In the genomic region with DNA sequence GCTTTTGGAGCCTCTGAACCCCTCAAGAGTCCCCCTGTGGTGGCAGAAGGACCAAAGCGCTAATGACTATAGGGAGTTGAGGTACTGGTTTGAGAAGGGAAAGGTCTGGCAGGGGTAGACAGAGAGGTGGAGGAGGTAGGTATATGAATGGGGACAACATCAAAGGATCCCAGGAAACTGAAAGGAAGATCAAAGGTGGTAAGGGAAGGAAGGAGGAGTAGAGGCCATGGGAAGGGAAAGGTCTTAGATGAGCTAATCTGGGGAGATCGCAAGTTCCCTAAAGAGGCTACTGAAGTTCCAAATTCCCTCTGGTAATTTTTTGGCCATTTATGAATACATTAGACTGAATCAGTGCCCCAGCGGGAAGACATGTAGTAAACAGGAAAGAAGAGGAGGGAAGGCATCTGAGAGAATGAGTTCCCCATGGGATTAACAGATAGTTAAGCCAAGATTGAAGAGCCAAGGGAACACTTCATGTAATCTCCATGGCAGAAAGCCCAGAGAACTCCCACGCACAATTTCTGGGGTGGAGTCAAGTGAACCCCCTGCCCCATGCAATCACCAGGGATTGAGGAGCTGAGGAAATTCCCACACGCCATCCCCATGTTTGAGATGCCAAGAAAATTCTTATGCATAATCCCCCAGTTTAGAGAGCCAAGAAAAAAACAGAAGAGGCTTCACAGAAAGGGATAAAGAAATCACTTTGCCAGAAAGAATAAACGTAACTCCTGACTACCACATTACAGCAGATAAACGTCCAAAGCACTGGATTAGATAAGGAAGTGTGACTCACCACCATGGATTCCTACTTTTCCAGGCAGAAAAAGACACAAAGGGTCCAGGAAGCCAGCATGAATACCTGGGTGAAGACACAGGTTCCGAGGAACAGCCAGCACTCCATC, we compare ENCODE assay signal across 12 cellular contexts. TPM values are rescaled to one million over a fixed set of nuclear protein-coding genes. Genes with fewer than 3 reads are reported as not detected.
DNase-seq lines count a peak whose midpoint lies in the region; ATAC-seq and TF ChIP-seq lines count a peak whose summit lies in the region.
"Had no signal": no experiment of that assay in that cellular context is flagged by ENCODE, and none has a peak within 500 bp of the region (broad histone marks: within the 10 kb centered on the region; RNA-seq: fewer than 3 reads in every experiment).

No MANE protein-coding gene starts in this region.

- peaks cover 15% of the 10 kb centered on the region for H3K4me1 Mint-ChIP-seq in Calu3 (ENCODE audit: low read depth, unreplicated experiment)

- H3K4me3 ChIP-seq in RWPE2 (ENCODE audit: severe bottlenecking) (no peak overlapping the region), ovary (no peak overlapping the region), spleen (no peak overlapping the region)

- intact Hi-C loops in Calu3 (cut with micrococcal nuclease; ENCODE audit: unreplicated experiment): no loop called here
- intact Hi-C loops in ovary (cut with DNase I): no loop called here
- intact Hi-C loops in spleen (cut with DNase I; ENCODE audit: low total_unique reads): no loop called here

- H3K9me3 Mint-ChIP-seq in Calu3 (ENCODE audit: low read depth, unreplicated experiment): peaks cover 7% of the 10 kb centered on the region
- H3K9me3 Mint-ChIP-seq: activated T-cell treated with anti-CD3 and anti-CD28 coated beads, Interleukin-2, amount 50 U/mL, for 24 hours had no signal

- peak overlapping the region; percentile 42 for H3K27ac Mint-ChIP-seq in Calu3 (ENCODE audit: unreplicated experiment)
- H3K27ac Mint-ChIP-seq: activated T-cell treated with anti-CD3 and anti-CD28 coated beads, Interleukin-2, amount 50 U/mL, for 24 hours had no signal

- no peaks in the 10 kb centered on the region for H3K27me3 ChIP-seq in RWPE2 (ENCODE audit: insufficient read depth, poor library complexity, severe bottlenecking)
- no peaks in the 10 kb centered on the region for H3K27me3 ChIP-seq in ovary
- no peaks in the 10 kb centered on the region for H3K27me3 ChIP-seq in spleen (replicated peaks in 1 of 7)

- TF ChIP-seq EP300 in ovary (IDR thresholded peaks at IDR 0.05): no peak

- no peaks in the 10 kb centered on the region for H3K36me3 Mint-ChIP-seq in Calu3 (ENCODE audit: insufficient read depth, unreplicated experiment)

- no TSS peak for BruUV-seq in Calu3 (replicated peaks; lab: Mats Ljungman, UMichigan)

- TF ChIP-seq CTCF in Calu3 (IDR thresholded peaks at IDR 0.05; ENCODE audit: unreplicated experiment) (no peak), RWPE2 (IDR thresholded peaks at IDR 0.05; ENCODE audit: poor library complexity, severe bottlenecking) (no peak), ovary (IDR thresholded peaks at IDR 0.05) (no peak), spleen (IDR thresholded peaks at IDR 0.05 in 8 of 11, conservative IDR thresholded peaks at IDR 0.05 in 3 of 11) (no peak)

- H3K4me3 Mint-ChIP-seq in Calu3 (ENCODE audit: low read depth, unreplicated experiment): no peak overlapping the region
- H3K4me3 Mint-ChIP-seq: activated T-cell treated with anti-CD3 and anti-CD28 coated beads, Interleukin-2, amount 50 U/mL, for 24 hours had no signal

- H3K9me3 ChIP-seq in RWPE2 (ENCODE audit: severe bottlenecking): no peaks in the 10 kb centered on the region
- no peaks in the 10 kb centered on the region for H3K9me3 ChIP-seq in ovary
- H3K9me3 ChIP-seq in spleen: no peaks in the 10 kb centered on the region

- CTCF ChIA-PET in Calu3 (lab: Charles Lee): no interaction called here

- no peak for TF ChIP-seq POLR2A in ovary (IDR thresholded peaks at IDR 0.05)
- no peak for TF ChIP-seq POLR2A in spleen (IDR thresholded peaks at IDR 0.05)

- DNase-seq in Calu3 (no peak), RWPE2 (ENCODE audit: low spot score) (no peak), fibroblast of the conjunctiva (ENCODE audit: low read depth) (peak; percentile 65), ovary (peak; percentile 72 to 84 (median 82)), DMS153 treated with DMSO at 0.1 percent for 48 hours (lab: John Stamatoyannopoulos, UW; ENCODE audit: unreplicated experiment) (no peak), spleen (no peak)
- DNase-seq in stimulated activated CD4-positive, alpha-beta T cell treated with anti-CD3 and anti-CD28 coated beads, Interleukin-2, amount 100 ng/mL, for 24 hours: no peak
- DNase-seq: activated T-cell treated with anti-CD3 and anti-CD28 coated beads, Interleukin-2, amount 50 U/mL, for 24 hours; NCI-H446 treated with DMSO at 0.1 percent for 48 hours had no signal

- H3K27ac ChIP-seq in RWPE2 (ENCODE audit: poor library complexity, severe bottlenecking): peak overlapping the region; percentile 54
- H3K27ac ChIP-seq in ovary: peak overlapping the region; percentile 36 to 46
- peak overlapping the region in 3 of 8 donors; percentile 0 to 44 (median 28) for H3K27ac ChIP-seq in spleen

- H3K36me3 ChIP-seq in RWPE2 (ENCODE audit: low read depth) (no peaks in the 10 kb centered on the region), ovary (no peaks in the 10 kb centered on the region), spleen (peaks cover 0 to 7% (median 0%) of the 10 kb centered on the region in 6 donors)

- no peaks in the 10 kb centered on the region for H3K27me3 Mint-ChIP-seq in Calu3 (ENCODE audit: unreplicated experiment)

- 29 to 35% (median 34%) methylated on average over 8 of the region's 8 CpGs for WGBS in ovary, 3 donors
- WGBS in spleen, 5 donors: 57 to 82% (median 72%) methylated on average over 7 to 8 of the region's 8 CpGs

- H3K4me1 ChIP-seq in RWPE2 (ENCODE audit: insufficient read depth, poor library complexity, severe bottlenecking) (peaks cover 6% of the 10 kb centered on the region), ovary (ENCODE audit: insufficient read depth) (peaks cover 6% of the 10 kb centered on the region), spleen (no peaks in the 10 kb centered on the region)

- ATAC-seq in RWPE2 (ENCODE audit: low read depth): peak; percentile 79
- no peak for ATAC-seq in HG03025 (IDR thresholded peaks at IDR 0.05; ENCODE audit: low FRiP score, unreplicated experiment)

RNA-seq across cellular contexts. Expression of a gene that starts 25.8 kb away (rescaled TPM):
- total RNA-seq in Calu3 (2022): 2.6 and 2.8 TPM in 2 replicates
- total RNA-seq in ovary: 1 to 10 TPM; 2.8 to 6.9 (median 4.1) TPM
- polyA plus RNA-seq in ovary: 1 to 10 TPM; 2.9 to 6.6 TPM
- total RNA-seq in spleen: 1 to 10 TPM; 2.0 to 7.2 (median 4.5) TPM
- polyA plus RNA-seq in spleen: 1 to 10 TPM; 1.0 to 1.7 (median 1.5) TPM

RNA-seq across cellular contexts. Expression of a gene that starts 38.9 kb away (rescaled TPM):
- total RNA-seq in Calu3 (2022): not detected in 2 replicates
- not detected for total RNA-seq in ovary
- polyA plus RNA-seq in ovary: under 1 TPM in 1 of 2 donors, not detected in 1; 0.25 TPM
- total RNA-seq in spleen: not detected
- under 1 TPM in 1 of 3 donors, not detected in 2; 0.12 TPM for polyA plus RNA-seq in spleen
- total RNA-seq: HT-29; T-helper 1 cell treated with Interleukin-12 subunit alpha and Interleukin-12 subunit beta and Interleukin-4 antibody, amounts not matched to agents 30 ng/mL and 1 ng/mL, for 36 hours had no signal

RNA-seq across cellular contexts. Expression of a gene that starts 41.9 kb away (rescaled TPM):
- 7.3 and 8.1 TPM in 2 replicates for total RNA-seq in Calu3 (2022)
- total RNA-seq in ovary: 1 to 10 TPM; 3.2 to 5.6 (median 5.2) TPM
- 1 to 10 TPM; 4.2 to 6.3 TPM for polyA plus RNA-seq in ovary
- total RNA-seq in spleen: 10 to 100 TPM in 3 of 7 donors, 1 to 10 TPM in 4; 7.3 to 13.7 (median 8.7) TPM
- 1 to 10 TPM; 4.8 to 5.7 (median 5.0) TPM for polyA plus RNA-seq in spleen

Comparison
In these comparisons a context has a peak if more than half of its experiments do, and no peak if none do; other contexts are left out.
1. DNase-seq: peak in fibroblast of the conjunctiva (single experiment) and ovary (5 of 5); none in Calu3 (single experiment), RWPE2 (single experiment), DMS153 treated with DMSO at 0.1 percent for 48 hours (single experiment), spleen (single experiment) and stimulated activated CD4-positive, alpha-beta T cell treated with anti-CD3 and anti-CD28 coated beads, Interleukin-2, amount 100 ng/mL, for 24 hours (0 of 2).